Comparison of ENCODE assay signal across 16 cellular contexts in genomic region chr19:40254714-40255418, GRCh38. TPM values are rescaled to one million over a fixed set of nuclear protein-coding genes. Genes with fewer than 3 reads are reported as not detected.
DNase-seq lines count a peak whose midpoint lies in the region; ATAC-seq and TF ChIP-seq lines count a peak whose summit lies in the region.
"Had no signal": no experiment of that assay in that cellular context is flagged by ENCODE, and none has a peak within 500 bp of the region (broad histone marks: within the 10 kb centered on the region; RNA-seq: fewer than 3 reads in every experiment).

No MANE protein-coding gene starts in this region.

- peak overlapping the region; percentile 67 for H3K4me3 ChIP-seq in endodermal cell (ENCODE audit: low read length)
- H3K4me3 ChIP-seq: A549, HAP-1 had no signal

- no peaks in the 10 kb centered on the region for H3K9me3 Mint-ChIP-seq in natural killer cell treated with Interleukin-12 subunit alpha and Interleukin-12 subunit beta and Interleukin-15 and Interleukin-18, amount 100 ng/mL, for 72 hours
- no peaks in the 10 kb centered on the region for H3K9me3 Mint-ChIP-seq in natural killer cell
- H3K9me3 Mint-ChIP-seq in endodermal cell, result no peaks in the 10 kb centered on the region
- H3K9me3 Mint-ChIP-seq in progenitor cell of endocrine pancreas (ENCODE audit: low read depth), result no peaks in the 10 kb centered on the region

- H3K27me3 Mint-ChIP-seq in natural killer cell treated with Interleukin-12 subunit alpha and Interleukin-12 subunit beta and Interleukin-15 and Interleukin-18, amount 100 ng/mL, for 72 hours, result no peaks in the 10 kb centered on the region
- no peaks in the 10 kb centered on the region for H3K27me3 Mint-ChIP-seq in natural killer cell (ENCODE audit: low read depth in 2 of 2)
- H3K27me3 Mint-ChIP-seq in endodermal cell (ENCODE audit: insufficient read depth), result no peaks in the 10 kb centered on the region
- H3K27me3 Mint-ChIP-seq in progenitor cell of endocrine pancreas, result no peaks in the 10 kb centered on the region
- H3K27me3 Mint-ChIP-seq: CD4-positive, alpha-beta memory T cell had no signal

- no peak for TF ChIP-seq CTCF in natural killer cell (IDR thresholded peaks at IDR 0.05)
- peak; percentile 42 for TF ChIP-seq CTCF in endodermal cell (conservative IDR thresholded peaks at IDR 0.05)
- TF ChIP-seq CTCF in progenitor cell of endocrine pancreas (IDR thresholded peaks at IDR 0.05; ENCODE audit: unreplicated experiment), result no peak

- intact Hi-C loops in natural killer cell (cut with micrococcal nuclease), result no loop called here

- DNase-seq in natural killer cell treated with Interleukin-12 subunit alpha and Interleukin-12 subunit beta and Interleukin-15 and Interleukin-18, amount 100 ng/mL, for 72 hours (ENCODE audit: low spot score), result peak; percentile 39
- DNase-seq in natural killer cell (no peak), endodermal cell (no peak), progenitor cell of endocrine pancreas (ENCODE audit: low spot score, unreplicated experiment) (no peak), SIG-M5 (lab: John Stamatoyannopoulos, UW) (no peak), NCI-H524 (lab: John Stamatoyannopoulos, UW) (no peak), NCI-H774 (lab: John Stamatoyannopoulos, UW) (no peak)
- DNase-seq: CD4-positive, alpha-beta memory T cell; DND-41; GF-D8; NCI-H1417; NCI-H1930; NCI-H524 treated with DMSO at 0.1 percent for 48 hours had no signal

- H3K9ac ChIP-seq in endodermal cell (ENCODE audit: extremely low read depth, low read length, poor library complexity, severe bottlenecking), result peak overlapping the region; percentile 49

- H3K4me3 Mint-ChIP-seq in natural killer cell treated with Interleukin-12 subunit alpha and Interleukin-12 subunit beta and Interleukin-15 and Interleukin-18, amount 100 ng/mL, for 72 hours, result no peak overlapping the region
- H3K4me3 Mint-ChIP-seq in natural killer cell, result no peak overlapping the region
- peak overlapping the region; percentile 36 for H3K4me3 Mint-ChIP-seq in endodermal cell
- H3K4me3 Mint-ChIP-seq in progenitor cell of endocrine pancreas (ENCODE audit: low read depth), result no peak overlapping the region
- H3K4me3 Mint-ChIP-seq: CD4-positive, alpha-beta memory T cell had no signal

- peaks cover 9% of the 10 kb centered on the region for H3K36me3 Mint-ChIP-seq in natural killer cell treated with Interleukin-12 subunit alpha and Interleukin-12 subunit beta and Interleukin-15 and Interleukin-18, amount 100 ng/mL, for 72 hours
- H3K36me3 Mint-ChIP-seq in natural killer cell, result peaks cover 6% of the 10 kb centered on the region
- H3K36me3 Mint-ChIP-seq in endodermal cell (ENCODE audit: low read depth), result peaks cover 51% of the 10 kb centered on the region
- H3K36me3 Mint-ChIP-seq in progenitor cell of endocrine pancreas (ENCODE audit: insufficient read depth), result peaks cover 25% of the 10 kb centered on the region

- peaks cover 44% of the 10 kb centered on the region for H3K36me3 ChIP-seq in endodermal cell (ENCODE audit: control insufficient read depth, insufficient read depth, low read length)

- no peak overlapping the region for H3K27ac Mint-ChIP-seq in natural killer cell treated with Interleukin-12 subunit alpha and Interleukin-12 subunit beta and Interleukin-15 and Interleukin-18, amount 100 ng/mL, for 72 hours
- H3K27ac Mint-ChIP-seq in natural killer cell (peak overlapping the region in 1 of 2 donors; percentile 36), endodermal cell (peak overlapping the region; percentile 88), progenitor cell of endocrine pancreas (peak overlapping the region; percentile 76)

- H3K4me1 ChIP-seq in endodermal cell (ENCODE audit: control insufficient read depth, insufficient read depth, low read length), result peaks cover 41% of the 10 kb centered on the region
- H3K4me1 ChIP-seq: HAP-1 had no signal

- peak overlapping the region; percentile 41 for H3K27ac ChIP-seq in endodermal cell (ENCODE audit: low read depth, low read length)
- H3K27ac ChIP-seq: A549 had no signal

- ATAC-seq in natural killer cell treated with Interleukin-12 subunit alpha and Interleukin-12 subunit beta and Interleukin-15 and Interleukin-18, amount 100 ng/mL, for 72 hours, result no peak
- no peak for ATAC-seq in natural killer cell

- 90% methylated on average over 16 of the region's 16 CpGs for WGBS in endodermal cell (ENCODE audit: insufficient coverage in 1 of 2, insufficient read length in 1 of 2), 2 experiments

- no peaks in the 10 kb centered on the region for H3K27me3 ChIP-seq in endodermal cell (ENCODE audit: control insufficient read depth, insufficient read depth, low read length, poor library complexity, severe bottlenecking)

- no peaks in the 10 kb centered on the region for H3K9me3 ChIP-seq in endodermal cell (ENCODE audit: control insufficient read depth, low read length)
- H3K9me3 ChIP-seq: A549, HAP-1 had no signal

- peaks cover 17 to 38% of the 10 kb centered on the region in 2 donors for H3K4me1 Mint-ChIP-seq in natural killer cell treated with Interleukin-12 subunit alpha and Interleukin-12 subunit beta and Interleukin-15 and Interleukin-18, amount 100 ng/mL, for 72 hours (ENCODE audit: low read depth in 2 of 2)
- H3K4me1 Mint-ChIP-seq in natural killer cell (peaks cover 50 to 71% of the 10 kb centered on the region in 2 donors), endodermal cell (peaks cover 40% of the 10 kb centered on the region), progenitor cell of endocrine pancreas (ENCODE audit: low read depth) (peaks cover 21% of the 10 kb centered on the region)

RNA-seq across cellular contexts. Expression of gene CCNP, which starts 28.4 kb away (rescaled TPM):
- under 1 TPM in 1 of 2 donors, not detected in 1; 0.98 TPM for total RNA-seq in natural killer cell treated with Interleukin-12 subunit alpha and Interleukin-12 subunit beta and Interleukin-15 and Interleukin-18, amount 100 ng/mL, for 72 hours
- total RNA-seq in natural killer cell, result 1 to 10 TPM; 1.2 to 1.8 (median 1.2) TPM
- 1 to 10 TPM in 1 of 2 donors, under 1 TPM in 1; 0.73 to 1.4 TPM for total RNA-seq in endodermal cell
- 0.21 TPM for polyA plus RNA-seq in endodermal cell (2013, experiment 1 of 2)
- polyA plus RNA-seq in endodermal cell (2013, experiment 2 of 2), result 0.41 TPM
- total RNA-seq in progenitor cell of endocrine pancreas, result 0.50 and 0.78 TPM in 2 replicates
- total RNA-seq: HT1080 had no signal
- polyA plus RNA-seq: CD4-positive, alpha-beta memory T cell had no signal

RNA-seq across cellular contexts. Expression of gene AKT2, which starts 30.3 kb away (rescaled TPM):
- total RNA-seq in natural killer cell treated with Interleukin-12 subunit alpha and Interleukin-12 subunit beta and Interleukin-15 and Interleukin-18, amount 100 ng/mL, for 72 hours, result 100 to 1,000 TPM; 131 to 180 TPM
- 100 to 1,000 TPM; 234 to 292 (median 261) TPM for total RNA-seq in natural killer cell
- 100 to 1,000 TPM; 190 to 208 TPM for total RNA-seq in endodermal cell
- 107 TPM for polyA plus RNA-seq in endodermal cell (2013, experiment 1 of 2)
- 99.8 TPM for polyA plus RNA-seq in endodermal cell (2013, experiment 2 of 2)
- 200 TPM in 2 replicates for total RNA-seq in progenitor cell of endocrine pancreas

RNA-seq across cellular contexts. Expression of gene TTC9B, which starts 36.7 kb away (rescaled TPM):
- total RNA-seq in natural killer cell treated with Interleukin-12 subunit alpha and Interleukin-12 subunit beta and Interleukin-15 and Interleukin-18, amount 100 ng/mL, for 72 hours, result not detected
- total RNA-seq in natural killer cell, result not detected
- not detected for total RNA-seq in endodermal cell
- 1.3 TPM for polyA plus RNA-seq in endodermal cell (2013, experiment 1 of 2)
- polyA plus RNA-seq in endodermal cell (2013, experiment 2 of 2), result 0.91 TPM
- total RNA-seq in progenitor cell of endocrine pancreas, result not detected in 2 replicates
- total RNA-seq: CD4-positive, alpha-beta memory T cell had no signal
- polyA plus RNA-seq: A549; CD4-positive, alpha-beta memory T cell had no signal

Comparison
In these comparisons a context has a peak if more than half of its experiments do, and no peak if none do; other contexts are left out.
1. H3K27ac Mint-ChIP-seq: peak in endodermal cell (single experiment) and progenitor cell of endocrine pancreas (single experiment); none in natural killer cell treated with Interleukin-12 subunit alpha and Interleukin-12 subunit beta and Interleukin-15 and Interleukin-18, amount 100 ng/mL, for 72 hours (0 of 2).